ENCODE assay signal across 11 cellular contexts in genomic region chr9:37531699-37532098, GRCh38. TPM values are rescaled to one million over a fixed set of nuclear protein-coding genes. Genes with fewer than 3 reads are reported as not detected.
A peak's percentile ranks its signal among the peaks of the same experiment; 100 is the strongest.
DNase-seq lines count a peak whose midpoint lies in the region; ATAC-seq and TF ChIP-seq lines count a peak whose summit lies in the region.
"Had no signal": no experiment of that assay in that cellular context is flagged by ENCODE, and none has a peak within 500 bp of the region (broad histone marks: within the 10 kb centered on the region; RNA-seq: fewer than 3 reads in every experiment).

No MANE protein-coding gene starts in this region.

- TF ChIP-seq CTCF in CD8-positive, alpha-beta T cell (IDR thresholded peaks at IDR 0.05) = no peak
- TF ChIP-seq CTCF in GM20000 (IDR thresholded peaks at IDR 0.05; ENCODE audit: extremely low read depth, missing control alignments) = no peak
- TF ChIP-seq CTCF in breast epithelium (IDR thresholded peaks at IDR 0.05) = no peak
- no peak for TF ChIP-seq CTCF in foreskin keratinocyte (conservative IDR thresholded peaks at IDR 0.05)

- intact Hi-C loops in CD8-positive, alpha-beta T cell (cut with DNase I, micrococcal nuclease) = no loop called here
- intact Hi-C loops in dendritic cell treated with granulocyte-macrophage colony-stimulating factor and Interleukin-4, amounts not matched to agents 40 ng/mL and 50 ng/mL, for 4 days (cut with micrococcal nuclease) = no loop called here
- intact Hi-C loops in breast epithelium (cut with DNase I; ENCODE audit: low total_unique reads) = no loop called here

- no peaks in the 10 kb centered on the region for H3K27me3 Mint-ChIP-seq in CD8-positive, alpha-beta T cell (ENCODE audit: low read depth)
- H3K27me3 Mint-ChIP-seq in dendritic cell treated with granulocyte-macrophage colony-stimulating factor and Interleukin-4, amounts not matched to agents 40 ng/mL and 50 ng/mL, for 4 days = no peaks in the 10 kb centered on the region

- no peak for TF ChIP-seq POLR2A in breast epithelium (IDR thresholded peaks at IDR 0.05)

- H3K4me1 Mint-ChIP-seq in CD8-positive, alpha-beta T cell (ENCODE audit: low read depth) = peaks cover 8% of the 10 kb centered on the region
- peaks cover 8% of the 10 kb centered on the region for H3K4me1 Mint-ChIP-seq in dendritic cell treated with granulocyte-macrophage colony-stimulating factor and Interleukin-4, amounts not matched to agents 40 ng/mL and 50 ng/mL, for 4 days (ENCODE audit: low read depth)

- CTCF ChIA-PET in CD8-positive, alpha-beta T cell (lab: Charles Lee) = no interaction called here

- peak overlapping the region; percentile 80 for H3K27ac Mint-ChIP-seq in CD8-positive, alpha-beta T cell
- H3K27ac Mint-ChIP-seq in dendritic cell treated with granulocyte-macrophage colony-stimulating factor and Interleukin-4, amounts not matched to agents 40 ng/mL and 50 ng/mL, for 4 days = peak overlapping the region; percentile 84

- peak; percentile 52 for ATAC-seq in CD8-positive, alpha-beta T cell
- peak; percentile 58 for ATAC-seq in HG03521 (IDR thresholded peaks at IDR 0.05; ENCODE audit: unreplicated experiment)
- ATAC-seq in foreskin keratinocyte = no peak
- ATAC-seq: heart left ventricle had no signal

- DNase-seq in CD8-positive, alpha-beta T cell = peak in 3 of 7 experiments; percentile 12 to 57 (median 14)
- peak; percentile 25 for DNase-seq in GM20000 (ENCODE audit: low spot score)
- no peak for DNase-seq in breast epithelium (ENCODE audit: low spot score in 2 of 2)
- no peak for DNase-seq in foreskin keratinocyte
- DNase-seq in NCI-H1092 (lab: John Stamatoyannopoulos, UW) = no peak
- no peak for DNase-seq in NCI-H2107 (lab: John Stamatoyannopoulos, UW)
- DNase-seq: heart left ventricle, NCI-H1694 had no signal

- no peaks in the 10 kb centered on the region for H3K36me3 ChIP-seq in CD8-positive, alpha-beta T cell (ENCODE audit: insufficient read depth, low read length)
- no peaks in the 10 kb centered on the region for H3K36me3 ChIP-seq in breast epithelium

- no peaks in the 10 kb centered on the region for H3K27me3 ChIP-seq in CD8-positive, alpha-beta T cell (ENCODE audit: insufficient read depth, low read length)
- H3K27me3 ChIP-seq in breast epithelium (no peaks in the 10 kb centered on the region), foreskin keratinocyte (no peaks in the 10 kb centered on the region)
- H3K27me3 ChIP-seq: heart left ventricle had no signal

- POLR2A ChIA-PET in CD8-positive, alpha-beta T cell (lab: Charles Lee) = no interaction called here

- H3K9me3 Mint-ChIP-seq in CD8-positive, alpha-beta T cell = no peaks in the 10 kb centered on the region
- no peaks in the 10 kb centered on the region for H3K9me3 Mint-ChIP-seq in dendritic cell treated with granulocyte-macrophage colony-stimulating factor and Interleukin-4, amounts not matched to agents 40 ng/mL and 50 ng/mL, for 4 days

- H3K4me1 ChIP-seq in CD8-positive, alpha-beta T cell (ENCODE audit: insufficient read depth, low read length) = no peaks in the 10 kb centered on the region
- H3K4me1 ChIP-seq in breast epithelium = no peaks in the 10 kb centered on the region
- no peaks in the 10 kb centered on the region for H3K4me1 ChIP-seq in foreskin keratinocyte
- H3K4me1 ChIP-seq: heart left ventricle had no signal

- H3K4me3 Mint-ChIP-seq in CD8-positive, alpha-beta T cell = no peak overlapping the region
- no peak overlapping the region for H3K4me3 Mint-ChIP-seq in dendritic cell treated with granulocyte-macrophage colony-stimulating factor and Interleukin-4, amounts not matched to agents 40 ng/mL and 50 ng/mL, for 4 days

- no peaks in the 10 kb centered on the region for H3K9me3 ChIP-seq in CD8-positive, alpha-beta T cell (ENCODE audit: low read length)
- no peaks in the 10 kb centered on the region for H3K9me3 ChIP-seq in breast epithelium
- H3K9me3 ChIP-seq: heart left ventricle had no signal

- no peak overlapping the region for H3K27ac ChIP-seq in CD8-positive, alpha-beta T cell (ENCODE audit: low read depth, low read length)
- H3K27ac ChIP-seq in breast epithelium (no peak overlapping the region), foreskin keratinocyte (no peak overlapping the region)
- H3K27ac ChIP-seq: C4-2B had no signal

- no peak overlapping the region for H3K4me3 ChIP-seq in CD8-positive, alpha-beta T cell (ENCODE audit: low read depth, low read length)
- no peak overlapping the region for H3K4me3 ChIP-seq in breast epithelium
- H3K4me3 ChIP-seq: heart left ventricle had no signal

- no peaks in the 10 kb centered on the region for H3K36me3 Mint-ChIP-seq in CD8-positive, alpha-beta T cell
- peaks cover 19% of the 10 kb centered on the region for H3K36me3 Mint-ChIP-seq in dendritic cell treated with granulocyte-macrophage colony-stimulating factor and Interleukin-4, amounts not matched to agents 40 ng/mL and 50 ng/mL, for 4 days (ENCODE audit: low read depth)

RNA-seq across cellular contexts. Expression of gene FBXO10, which starts 44.5 kb away (rescaled TPM):
- under 1 TPM; 0.39 to 0.62 TPM for total RNA-seq in CD8-positive, alpha-beta T cell
- total RNA-seq in breast epithelium = 1 to 10 TPM; 5.1 to 6.9 (median 5.9) TPM
- 3.8 and 3.9 TPM in 2 replicates for total RNA-seq in foreskin keratinocyte
- 1.5 and 1.6 TPM in 2 replicates for polyA plus RNA-seq in foreskin keratinocyte

RNA-seq across cellular contexts. Expression of gene POLR1E, which starts 46.0 kb away (rescaled TPM):
- 10 to 100 TPM; 27.2 to 27.8 TPM for total RNA-seq in CD8-positive, alpha-beta T cell
- 10 to 100 TPM; 28.8 to 33.9 (median 30.8) TPM for total RNA-seq in breast epithelium
- 39.7 and 48.9 TPM in 2 replicates for total RNA-seq in foreskin keratinocyte
- polyA plus RNA-seq in foreskin keratinocyte = 24.1 and 32.0 TPM in 2 replicates
